Comparison of ENCODE assay signal across 16 cellular contexts in genomic region chr4:179196511-179196910, GRCh38.
DNase-seq lines count a peak whose midpoint lies in the region; ATAC-seq and TF ChIP-seq lines count a peak whose summit lies in the region.
"Had no signal": no experiment of that assay in that cellular context is flagged by ENCODE, and none has a peak within 500 bp of the region (broad histone marks: within the 10 kb centered on the region; RNA-seq: fewer than 3 reads in every experiment).

No MANE protein-coding gene starts in this region.

- H3K36me3 Mint-ChIP-seq in neural progenitor cell: no peaks in the 10 kb centered on the region
- H3K36me3 Mint-ChIP-seq: activated CD8-positive, alpha-beta memory T cell treated with anti-CD3 and anti-CD28 coated beads, Interleukin-2, amount 10 ng/mL, durations not matched to agents 7 days and 5 days; brain; natural killer cell had no signal

- peak; percentile 16 for DNase-seq in H4 (ENCODE audit: low spot score)
- peak; percentile 95 for DNase-seq in OCI-M1 (lab: John Stamatoyannopoulos, UW)
- DNase-seq in choroid plexus epithelial cell (ENCODE audit: low read depth): peak; percentile 1
- peak; percentile 18 for DNase-seq in neural progenitor cell (ENCODE audit: low spot score)
- DNase-seq in NCI-H2029 treated with DMSO at 0.1 percent for 48 hours (lab: John Stamatoyannopoulos, UW): no peak
- no peak for DNase-seq in activated CD8-positive, alpha-beta memory T cell treated with anti-CD3 and anti-CD28 coated beads, Interleukin-2, amount 50 U/mL, for 4 hours
- DNase-seq in aorta: no peak
- DNase-seq: activated CD4-positive, CD25-positive, alpha-beta regulatory T cell treated with anti-CD3 and anti-CD28 coated beads, Interleukin-2, amount 50 U/mL, for 72 hours; activated CD8-positive, alpha-beta memory T cell treated with anti-CD3 and anti-CD28 coated beads, Interleukin-2, amount 10 ng/mL, durations not matched to agents 7 days and 5 days; esophagus squamous epithelium; natural killer cell; NCI-H1694; NCI-H510A treated with DMSO at 0.1 percent for 48 hours; RPMI8226 had no signal

- H3K9ac ChIP-seq in neural progenitor cell: no peak overlapping the region

- H3K27me3 ChIP-seq in neural progenitor cell (no peaks in the 10 kb centered on the region), aorta (ENCODE audit: control insufficient read depth in 1 of 2, insufficient read depth in 2 of 2, low read length in 1 of 2) (no peaks in the 10 kb centered on the region)
- H3K27me3 ChIP-seq: esophagus squamous epithelium had no signal

- ATAC-seq in HG02884 (IDR thresholded peaks at IDR 0.05; ENCODE audit: unreplicated experiment): no peak
- ATAC-seq in aorta (ENCODE audit: low FRiP score): no peak
- ATAC-seq: activated CD8-positive, alpha-beta memory T cell treated with anti-CD3 and anti-CD28 coated beads, Interleukin-2, amount 10 ng/mL, durations not matched to agents 7 days and 5 days; natural killer cell had no signal

- H3K4me1 Mint-ChIP-seq in neural progenitor cell: no peaks in the 10 kb centered on the region
- H3K4me1 Mint-ChIP-seq: activated CD8-positive, alpha-beta memory T cell treated with anti-CD3 and anti-CD28 coated beads, Interleukin-2, amount 10 ng/mL, durations not matched to agents 7 days and 5 days; brain; natural killer cell had no signal

- no peak overlapping the region for H3K27ac Mint-ChIP-seq in neural progenitor cell
- H3K27ac Mint-ChIP-seq: activated CD8-positive, alpha-beta memory T cell treated with anti-CD3 and anti-CD28 coated beads, Interleukin-2, amount 10 ng/mL, durations not matched to agents 7 days and 5 days; brain; natural killer cell had no signal

- H2AFZ ChIP-seq in neural progenitor cell (replicated peaks): no peak overlapping the region

- H3F3A ChIP-seq in neural progenitor cell (ENCODE audit: low read depth): no peaks in the 10 kb centered on the region

- no peaks in the 10 kb centered on the region for H3K79me2 ChIP-seq in neural progenitor cell (ENCODE audit: low read depth)

- no peak overlapping the region for H3K27ac ChIP-seq in neural progenitor cell
- H3K27ac ChIP-seq in aorta (ENCODE audit: low read depth in 1 of 2, low read length in 2 of 2): no peak overlapping the region
- H3K27ac ChIP-seq: esophagus squamous epithelium had no signal

- no peaks in the 10 kb centered on the region for H3K9me3 Mint-ChIP-seq in neural progenitor cell
- H3K9me3 Mint-ChIP-seq: brain had no signal

- H3K9me3 ChIP-seq in neural progenitor cell (ENCODE audit: low read depth) (no peaks in the 10 kb centered on the region), aorta (ENCODE audit: control insufficient read depth, low read length) (no peaks in the 10 kb centered on the region)
- H3K9me3 ChIP-seq: esophagus squamous epithelium had no signal

- H3K4me3 ChIP-seq in choroid plexus epithelial cell (ENCODE audit: low read depth, low read length): no peak overlapping the region
- H3K4me3 ChIP-seq in neural progenitor cell: no peak overlapping the region
- H3K4me3 ChIP-seq in aorta (ENCODE audit: low read length in 2 of 2): no peak overlapping the region
- H3K4me3 ChIP-seq: esophagus squamous epithelium had no signal

- no peak overlapping the region for H3K4me2 ChIP-seq in neural progenitor cell

- H3K36me3 ChIP-seq in neural progenitor cell (no peaks in the 10 kb centered on the region), aorta (ENCODE audit: control insufficient read depth in 1 of 2, insufficient read depth in 2 of 2, low read length in 1 of 2) (no peaks in the 10 kb centered on the region)
- H3K36me3 ChIP-seq: esophagus squamous epithelium had no signal

- 32 to 36% methylated on average over 4 of the region's 4 CpGs for WGBS in aorta, 2 donors

- TF ChIP-seq CTCF in choroid plexus epithelial cell (conservative IDR thresholded peaks at IDR 0.05; ENCODE audit: low read depth, low read length) (no peak), neural progenitor cell (IDR thresholded peaks at IDR 0.05) (no peak)

- H3K4me3 Mint-ChIP-seq in neural progenitor cell: no peak overlapping the region
- H3K4me3 Mint-ChIP-seq: activated CD8-positive, alpha-beta memory T cell treated with anti-CD3 and anti-CD28 coated beads, Interleukin-2, amount 10 ng/mL, durations not matched to agents 7 days and 5 days; natural killer cell had no signal

- intact Hi-C loops in aorta (cut with DNase I): no loop called here

- no peaks in the 10 kb centered on the region for H3K27me3 Mint-ChIP-seq in neural progenitor cell (ENCODE audit: insufficient read depth, low read depth)
- H3K27me3 Mint-ChIP-seq: activated CD8-positive, alpha-beta memory T cell treated with anti-CD3 and anti-CD28 coated beads, Interleukin-2, amount 10 ng/mL, durations not matched to agents 7 days and 5 days had no signal

- no peaks in the 10 kb centered on the region for H3K4me1 ChIP-seq in neural progenitor cell
- no peaks in the 10 kb centered on the region for H3K4me1 ChIP-seq in aorta (ENCODE audit: control insufficient read depth in 1 of 2, insufficient read depth in 2 of 2, low read length in 2 of 2)
- H3K4me1 ChIP-seq: esophagus squamous epithelium had no signal

- H4K20me1 ChIP-seq in neural progenitor cell (ENCODE audit: low read depth): no peaks in the 10 kb centered on the region

Comparison
In these comparisons a context has a peak if more than half of its experiments do, and no peak if none do; other contexts are left out.
1. DNase-seq: peak in H4 (single experiment), OCI-M1 (single experiment), choroid plexus epithelial cell (single experiment) and neural progenitor cell (single experiment); none in NCI-H2029 treated with DMSO at 0.1 percent for 48 hours (single experiment), activated CD8-positive, alpha-beta memory T cell treated with anti-CD3 and anti-CD28 coated beads, Interleukin-2, amount 50 U/mL, for 4 hours (single experiment) and aorta (0 of 2).